ENCODE assay signal across 11 cellular contexts in the genomic region with DNA sequence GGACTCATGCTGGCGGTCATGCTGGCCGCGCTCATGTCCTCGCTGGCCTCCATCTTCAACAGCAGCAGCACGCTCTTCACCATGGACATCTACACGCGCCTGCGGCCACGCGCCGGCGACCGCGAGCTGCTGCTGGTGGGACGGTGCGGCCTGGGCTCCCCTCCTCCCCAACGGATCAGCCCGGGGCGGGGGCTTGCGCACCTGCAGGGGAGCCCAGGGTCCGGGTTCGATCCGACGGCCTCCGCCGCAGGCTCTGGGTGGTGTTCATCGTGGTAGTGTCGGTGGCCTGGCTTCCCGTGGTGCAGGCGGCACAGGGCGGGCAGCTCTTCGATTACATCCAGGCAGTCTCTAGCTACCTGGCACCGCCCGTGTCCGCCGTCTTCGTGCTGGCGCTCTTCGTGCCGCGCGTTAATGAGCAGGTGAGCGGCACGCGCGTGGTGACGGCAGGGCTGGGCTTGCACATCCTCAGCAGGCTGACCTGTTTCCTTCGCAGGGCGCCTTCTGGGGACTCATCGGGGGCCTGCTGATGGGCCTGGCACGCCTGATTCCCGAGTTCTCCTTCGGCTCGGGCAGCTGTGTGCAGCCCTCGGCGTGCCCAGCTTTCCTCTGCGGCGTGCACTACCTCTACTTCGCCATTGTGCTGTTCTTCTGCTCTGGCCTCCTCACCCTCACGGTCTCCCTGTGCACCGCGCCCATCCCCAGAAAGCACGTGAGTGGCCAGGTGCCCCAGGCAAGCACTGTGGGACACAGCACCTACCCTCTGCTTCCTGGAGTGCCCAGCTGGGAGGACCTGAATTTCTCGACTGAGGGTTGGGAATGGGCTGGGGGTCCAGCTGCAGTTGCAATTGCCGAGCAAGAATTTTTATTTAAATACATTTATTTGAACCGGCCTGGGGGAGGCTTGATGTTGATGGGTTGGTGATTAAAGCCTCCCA. TPM values are rescaled to one million over a fixed set of nuclear protein-coding genes. Genes with fewer than 3 reads are reported as not detected.
DNase-seq lines count a peak whose midpoint lies in the region; ATAC-seq, FAIRE-seq and TF ChIP-seq lines count a peak whose summit lies in the region.
"Had no signal": no experiment of that assay in that cellular context is flagged by ENCODE, and none has a peak within 500 bp of the region (broad histone marks: within the 10 kb centered on the region; RNA-seq: fewer than 3 reads in every experiment).

No MANE protein-coding gene starts in this region.

- H3K79me2 ChIP-seq in HepG2 (ENCODE audit: insufficient read depth, low read length): no peaks in the 10 kb centered on the region

- TF ChIP-seq POLR2A in HepG2 (IDR thresholded peaks at IDR 0.05; ENCODE audit: insufficient read depth in 1 of 2, low read depth in 2 of 2, low read length in 2 of 2) (no peak; a peak in 1 of 4 replicates), tibial nerve (IDR thresholded peaks at IDR 0.05) (no peak)

- H3K9ac ChIP-seq in HepG2 (ENCODE audit: insufficient read depth, low read depth, low read length): no peak overlapping the region

- no peak for TF ChIP-seq RAD21 in HepG2 (CRISPR knock-in tag; IDR thresholded peaks at IDR 0.05)

- H3K36me3 ChIP-seq in HepG2 (replicated peaks in 1 of 2; ENCODE audit: control insufficient read depth in 1 of 2, insufficient read depth in 2 of 2, low read length in 2 of 2): peaks cover 18 to 38% of the 10 kb centered on the region in 2 experiments
- peaks cover 0 to 42% (median 4%) of the 10 kb centered on the region in 3 donors for H3K36me3 ChIP-seq in tibial nerve

- H3K27me3 ChIP-seq in HepG2 (ENCODE audit: control insufficient read depth in 1 of 2, insufficient read depth in 2 of 2, low read length in 2 of 2) (no peaks in the 10 kb centered on the region), tibial nerve (no peaks in the 10 kb centered on the region)

- H4K20me1 ChIP-seq in HepG2 (ENCODE audit: insufficient read depth, low read length): no peaks in the 10 kb centered on the region

- H3K4me1 ChIP-seq in HepG2 (ENCODE audit: insufficient read depth, low read length) (peaks cover 16% of the 10 kb centered on the region), tibial nerve (peaks cover 0 to 26% (median 16%) of the 10 kb centered on the region in 4 donors)

- TF ChIP-seq CTCF in HepG2 (CRISPR knock-in tag; IDR thresholded peaks at IDR 0.05) (no peak), tibial nerve (IDR thresholded peaks at IDR 0.05) (no peak)
- no peak for TF ChIP-seq CTCF in activated CD8-positive, alpha-beta T cell treated with anti-CD3 and anti-CD28 coated beads for 36 hours (IDR thresholded peaks at IDR 0.05)

- POLR2A ChIA-PET in HepG2 (lab: Yijun Ruan, JAX): interaction anchor here (0.7 to 2.9 kb wide), 4 partner anchors 12 to 37 kb away, joined by 3 to 8 read pairs (median 6); a partner anchor contains a TSS
- POLR2A ChIA-PET in activated CD8-positive, alpha-beta T cell treated with anti-CD3 and anti-CD28 coated beads for 36 hours (lab: Charles Lee): interaction anchor here (0.9 to 2.2 kb wide), 3 partner anchors 12 to 20 kb away, joined by 3 to 16 read pairs (median 6); a partner anchor contains a TSS

- intact Hi-C loops in HepG2 (cut with micrococcal nuclease; ENCODE audit: unreplicated experiment): no loop called here
- intact Hi-C loops in activated CD8-positive, alpha-beta T cell treated with anti-CD3 and anti-CD28 coated beads for 36 hours (cut with micrococcal nuclease): no loop called here

- H3K9me3 ChIP-seq in HepG2 (ENCODE audit: low read length) (no peaks in the 10 kb centered on the region), tibial nerve (no peaks in the 10 kb centered on the region)

- peaks cover 13% of the 10 kb centered on the region for H3K4me1 Mint-ChIP-seq in activated naive CD4-positive, alpha-beta T cell treated with anti-CD3 and anti-CD28 coated beads, Interleukin-2, amount 50 U/mL, for 24 hours
- H3K4me1 Mint-ChIP-seq in central memory CD8-positive, alpha-beta T cell: peaks cover 11% of the 10 kb centered on the region
- H3K4me1 Mint-ChIP-seq in activated CD8-positive, alpha-beta T cell treated with anti-CD3 and anti-CD28 coated beads for 36 hours (ENCODE audit: low read depth): peaks cover 3% of the 10 kb centered on the region

- no peak overlapping the region for H3K27ac Mint-ChIP-seq in activated naive CD4-positive, alpha-beta T cell treated with anti-CD3 and anti-CD28 coated beads, Interleukin-2, amount 50 U/mL, for 24 hours
- H3K27ac Mint-ChIP-seq in central memory CD8-positive, alpha-beta T cell (ENCODE audit: low read depth): no peak overlapping the region
- H3K27ac Mint-ChIP-seq in activated CD8-positive, alpha-beta T cell treated with anti-CD3 and anti-CD28 coated beads for 36 hours: no peak overlapping the region
- H3K27ac Mint-ChIP-seq: dendritic cell treated with granulocyte-macrophage colony-stimulating factor and Interleukin-4, amounts not matched to agents 40 ng/mL and 50 ng/mL, for 4 days had no signal

- H3K27me3 Mint-ChIP-seq in activated naive CD4-positive, alpha-beta T cell treated with anti-CD3 and anti-CD28 coated beads, Interleukin-2, amount 50 U/mL, for 24 hours: no peaks in the 10 kb centered on the region
- H3K27me3 Mint-ChIP-seq in central memory CD8-positive, alpha-beta T cell: no peaks in the 10 kb centered on the region
- no peaks in the 10 kb centered on the region for H3K27me3 Mint-ChIP-seq in activated CD8-positive, alpha-beta T cell treated with anti-CD3 and anti-CD28 coated beads for 36 hours

- peak overlapping the region; percentile 30 for H3K4me3 Mint-ChIP-seq in activated naive CD4-positive, alpha-beta T cell treated with anti-CD3 and anti-CD28 coated beads, Interleukin-2, amount 50 U/mL, for 24 hours
- H3K4me3 Mint-ChIP-seq in central memory CD8-positive, alpha-beta T cell: peak overlapping the region; percentile 45
- H3K4me3 Mint-ChIP-seq in activated CD8-positive, alpha-beta T cell treated with anti-CD3 and anti-CD28 coated beads for 36 hours: no peak overlapping the region

- no peak for TF ChIP-seq EP300 in HepG2 (IDR thresholded peaks at IDR 0.05; ENCODE audit: low read depth in 2 of 2, low read length in 2 of 2)
- no peak for TF ChIP-seq EP300 in HepG2 (CRISPR knock-in tag; IDR thresholded peaks at IDR 0.05; ENCODE audit: borderline replicate concordance)
- TF ChIP-seq EP300 in tibial nerve (IDR thresholded peaks at IDR 0.05): no peak

- no peaks in the 10 kb centered on the region for H3K9me3 Mint-ChIP-seq in activated naive CD4-positive, alpha-beta T cell treated with anti-CD3 and anti-CD28 coated beads, Interleukin-2, amount 50 U/mL, for 24 hours
- no peaks in the 10 kb centered on the region for H3K9me3 Mint-ChIP-seq in central memory CD8-positive, alpha-beta T cell
- H3K9me3 Mint-ChIP-seq in activated CD8-positive, alpha-beta T cell treated with anti-CD3 and anti-CD28 coated beads for 36 hours: no peaks in the 10 kb centered on the region
- H3K9me3 Mint-ChIP-seq: dendritic cell treated with granulocyte-macrophage colony-stimulating factor and Interleukin-4, amounts not matched to agents 40 ng/mL and 50 ng/mL, for 4 days had no signal

- CTCF ChIA-PET in HepG2 (lab: Yijun Ruan, JAX; ENCODE audit: low intra/inter-chr PET ratio, low total read pairs): no interaction called here
- CTCF ChIA-PET in activated CD8-positive, alpha-beta T cell treated with anti-CD3 and anti-CD28 coated beads for 36 hours (lab: Charles Lee): interaction anchor here (1.5 kb wide), 1 partner anchor 28 kb away, joined by 4 read pairs; no protein-coding TSS in a partner anchor

- 98% methylated on average over 66 of the region's 66 CpGs for WGBS in HepG2 (ENCODE audit: low lambda C conversion rate)
- WGBS in tibial nerve, 2 donors: 71% methylated on average over 39 to 46 of the region's 66 CpGs

- no peak for DNase-seq in activated naive CD4-positive, alpha-beta T cell treated with Interleukin-2 at 50 U/mL for 16 hours
- DNase-seq in central memory CD8-positive, alpha-beta T cell (ENCODE audit: low spot score in 2 of 2): no peak
- DNase-seq in HepG2 (ENCODE audit: low spot score): no peak
- no peak for DNase-seq in tibial nerve (ENCODE audit: low spot score in 2 of 2)
- DNase-seq in NCI-H2171 treated with DMSO at 0.1 percent for 48 hours (lab: John Stamatoyannopoulos, UW): no peak
- no peak for DNase-seq in activated CD8-positive, alpha-beta T cell treated with anti-CD3 and anti-CD28 coated beads for 36 hours
- no peak for DNase-seq in NCI-H526 treated with DMSO at 0.1 percent for 48 hours (lab: John Stamatoyannopoulos, UW)
- DNase-seq: activated CD4-positive, CD25-positive, alpha-beta regulatory T cell treated with anti-CD3 and anti-CD28 coated beads, Interleukin-2, amount 50 U/mL, for 72 hours had no signal

- no peaks in the 10 kb centered on the region for H3K36me3 Mint-ChIP-seq in activated naive CD4-positive, alpha-beta T cell treated with anti-CD3 and anti-CD28 coated beads, Interleukin-2, amount 50 U/mL, for 24 hours
- H3K36me3 Mint-ChIP-seq in central memory CD8-positive, alpha-beta T cell (ENCODE audit: insufficient read depth): peaks cover 4% of the 10 kb centered on the region
- peaks cover 10% of the 10 kb centered on the region for H3K36me3 Mint-ChIP-seq in activated CD8-positive, alpha-beta T cell treated with anti-CD3 and anti-CD28 coated beads for 36 hours (ENCODE audit: low read depth)

- no peak overlapping the region for H2AFZ ChIP-seq in HepG2 (ENCODE audit: low read length)

- no peak for ATAC-seq in central memory CD8-positive, alpha-beta T cell (replicated peaks; ENCODE audit: extremely low read depth, poor library complexity, severe bottlenecking)
- no peak for ATAC-seq in HepG2
- ATAC-seq in activated CD8-positive, alpha-beta T cell treated with anti-CD3 and anti-CD28 coated beads for 36 hours: no peak

- no peak for FAIRE-seq in HepG2 (lab: Jason Lieb, UNC)

- no peak overlapping the region for H3K4me3 ChIP-seq in HepG2 (replicated peaks in 1 of 3; ENCODE audit: insufficient read depth in 1 of 3, low read depth in 2 of 3, low read length in 3 of 3)
- peak overlapping the region; percentile 32 to 81 (median 60) for H3K4me3 ChIP-seq in tibial nerve

- BruUV-seq in HepG2 (replicated peaks; lab: Mats Ljungman, UMichigan): no TSS peak

- no peak overlapping the region for H3K27ac ChIP-seq in HepG2 (ENCODE audit: extremely low read length, insufficient read depth, low read length)
- no peak overlapping the region for H3K27ac ChIP-seq in tibial nerve

- in situ Hi-C loops in HepG2 (cut with HindIII; ENCODE audit: extremely low pct_ligation_motif_present, low pct_unique_long_range_greater_than_20kb): no loop called here

- no peak overlapping the region for H3K4me2 ChIP-seq in HepG2 (ENCODE audit: low read depth, low read length)

RNA-seq across cellular contexts. Expression of a gene that starts 6.0 kb away (rescaled TPM):
- total RNA-seq in HepG2 (2016; rRNA removed; fragmentation: Illumina TruSeq; extraction: Trizol) (0.44 and 0.97 TPM in 2 replicates), tibial nerve (not detected)
- 0.30 and 0.44 TPM in 2 replicates for total RNA-seq in HepG2 (2016; cell fraction: cytosol; rRNA removed; fragmentation: Illumina TruSeq; extraction: Trizol; ENCODE audit: low read depth)
- 0.97 TPM in 1 of 2 replicates, not detected in the other for total RNA-seq in HepG2 (2016; cell fraction: insoluble cytoplasmic fraction; rRNA removed; fragmentation: Illumina TruSeq; extraction: Trizol)
- total RNA-seq in HepG2 (2016; cell fraction: membrane; rRNA removed; fragmentation: Illumina TruSeq; extraction: Trizol): 0.53 and 0.72 TPM in 2 replicates
- 0.81 and 2.1 TPM in 2 replicates for total RNA-seq in HepG2 (2016; cell fraction: nucleus; rRNA removed; fragmentation: Illumina TruSeq; extraction: Trizol)
- 0.24 and 0.64 TPM in 2 replicates for polyA plus RNA-seq in HepG2 (2011; rRNA removed)
- polyA plus RNA-seq in HepG2 (2011; cell fraction: cytosol; rRNA removed): 0.10 and 0.27 TPM in 2 replicates
- polyA plus RNA-seq in HepG2 (2011; cell fraction: nucleus; rRNA removed): 3.9 and 6.8 TPM in 2 replicates
- 2.0 and 11.8 TPM in 2 replicates for polyA plus RNA-seq in HepG2 (2012)
- 0.08 and 0.14 TPM in 2 replicates for polyA plus RNA-seq in HepG2 (2016; cell fraction: cytosol; fragmentation: Illumina TruSeq; extraction: Trizol; ENCODE audit: low read depth)
- 0.51 TPM in 1 of 2 replicates, not detected in the other for polyA plus RNA-seq in HepG2 (2016; cell fraction: insoluble cytoplasmic fraction; fragmentation: Illumina TruSeq; extraction: Trizol; ENCODE audit: low read depth)
- 0.20 and 0.42 TPM in 2 replicates for polyA plus RNA-seq in HepG2 (2016; cell fraction: membrane; fragmentation: Illumina TruSeq; extraction: Trizol; ENCODE audit: low read depth)
- 3.2 TPM in 2 replicates for polyA plus RNA-seq in HepG2 (2016; cell fraction: nucleus; fragmentation: Illumina TruSeq; extraction: Trizol; ENCODE audit: insufficient read depth, low read depth)
- polyA minus RNA-seq in HepG2 (2011; rRNA and poly(A)+ RNA removed; ENCODE audit: low replicate concordance): 0.09 and 1.2 TPM in 2 replicates
- not detected in 2 replicates for polyA minus RNA-seq in HepG2 (2011; cell fraction: cytosol; rRNA and poly(A)+ RNA removed)
- polyA minus RNA-seq in HepG2 (2011; cell fraction: nucleus; rRNA and poly(A)+ RNA removed): 0.77 and 0.87 TPM in 2 replicates
- not detected for total RNA-seq in activated CD8-positive, alpha-beta T cell treated with anti-CD3 and anti-CD28 coated beads for 36 hours

RNA-seq across cellular contexts. Expression of a gene that starts 16.9 kb away (rescaled TPM):
- 0.52 and 0.80 TPM in 2 replicates for total RNA-seq in HepG2 (2016; rRNA removed; fragmentation: Illumina TruSeq; extraction: Trizol)
- total RNA-seq in HepG2 (2016; cell fraction: cytosol; rRNA removed; fragmentation: Illumina TruSeq; extraction: Trizol; ENCODE audit: low read depth): 0.53 and 0.61 TPM in 2 replicates
- 0.31 and 0.87 TPM in 2 replicates for total RNA-seq in HepG2 (2016; cell fraction: insoluble cytoplasmic fraction; rRNA removed; fragmentation: Illumina TruSeq; extraction: Trizol)
- total RNA-seq in HepG2 (2016; cell fraction: membrane; rRNA removed; fragmentation: Illumina TruSeq; extraction: Trizol): 0.72 and 0.80 TPM in 2 replicates
- total RNA-seq in HepG2 (2016; cell fraction: nucleus; rRNA removed; fragmentation: Illumina TruSeq; extraction: Trizol): 0.84 and 0.97 TPM in 2 replicates
- polyA plus RNA-seq in HepG2 (2011; rRNA removed): 2.9 TPM in 2 replicates
- 2.2 and 2.6 TPM in 2 replicates for polyA plus RNA-seq in HepG2 (2011; cell fraction: cytosol; rRNA removed)
- 6.8 and 7.8 TPM in 2 replicates for polyA plus RNA-seq in HepG2 (2011; cell fraction: nucleus; rRNA removed)
- 0.55 and 1.2 TPM in 2 replicates for polyA plus RNA-seq in HepG2 (2012)
- polyA plus RNA-seq in HepG2 (2016; cell fraction: cytosol; fragmentation: Illumina TruSeq; extraction: Trizol; ENCODE audit: low read depth): 1.5 and 2.0 TPM in 2 replicates
- 1.0 and 1.6 TPM in 2 replicates for polyA plus RNA-seq in HepG2 (2016; cell fraction: insoluble cytoplasmic fraction; fragmentation: Illumina TruSeq; extraction: Trizol; ENCODE audit: low read depth)
- 1.6 and 2.4 TPM in 2 replicates for polyA plus RNA-seq in HepG2 (2016; cell fraction: membrane; fragmentation: Illumina TruSeq; extraction: Trizol; ENCODE audit: low read depth)
- polyA plus RNA-seq in HepG2 (2016; cell fraction: nucleus; fragmentation: Illumina TruSeq; extraction: Trizol; ENCODE audit: insufficient read depth, low read depth): 1.2 and 2.2 TPM in 2 replicates
- polyA minus RNA-seq in HepG2 (2011; rRNA and poly(A)+ RNA removed; ENCODE audit: low replicate concordance): 1.8 and 12.1 TPM in 2 replicates
- polyA minus RNA-seq in HepG2 (2011; cell fraction: cytosol; rRNA and poly(A)+ RNA removed): 1.4 and 3.0 TPM in 2 replicates
- 1.2 and 3.4 TPM in 2 replicates for polyA minus RNA-seq in HepG2 (2011; cell fraction: nucleus; rRNA and poly(A)+ RNA removed)
- 10 to 100 TPM; 29.3 to 68.7 (median 53.5) TPM for total RNA-seq in tibial nerve
- 1 to 10 TPM in 1 of 2 experiments, under 1 TPM in 1; 0.92 to 1.2 TPM for total RNA-seq in activated CD8-positive, alpha-beta T cell treated with anti-CD3 and anti-CD28 coated beads for 36 hours

RNA-seq across cellular contexts. Expression of a gene that starts 19.3 kb away (rescaled TPM):
- 18.3 and 40.8 TPM in 2 replicates for total RNA-seq in HepG2 (2016; rRNA removed; fragmentation: Illumina TruSeq; extraction: Trizol)
- total RNA-seq in HepG2 (2016; cell fraction: cytosol; rRNA removed; fragmentation: Illumina TruSeq; extraction: Trizol; ENCODE audit: low read depth): 8.5 and 8.7 TPM in 2 replicates
- 16.7 and 41.4 TPM in 2 replicates for total RNA-seq in HepG2 (2016; cell fraction: insoluble cytoplasmic fraction; rRNA removed; fragmentation: Illumina TruSeq; extraction: Trizol)
- 10.5 and 11.4 TPM in 2 replicates for total RNA-seq in HepG2 (2016; cell fraction: membrane; rRNA removed; fragmentation: Illumina TruSeq; extraction: Trizol)
- total RNA-seq in HepG2 (2016; cell fraction: nucleus; rRNA removed; fragmentation: Illumina TruSeq; extraction: Trizol): 48.9 and 60.3 TPM in 2 replicates
- 50.2 and 69.9 TPM in 2 replicates for polyA plus RNA-seq in HepG2 (2011; rRNA removed)
- polyA plus RNA-seq in HepG2 (2011; cell fraction: cytosol; rRNA removed): 28.1 and 38.9 TPM in 2 replicates
- 352 and 416 TPM in 2 replicates for polyA plus RNA-seq in HepG2 (2011; cell fraction: nucleus; rRNA removed)
- 53.4 and 53.6 TPM in 2 replicates for polyA plus RNA-seq in HepG2 (2012)
- polyA plus RNA-seq in HepG2 (2016; cell fraction: cytosol; fragmentation: Illumina TruSeq; extraction: Trizol; ENCODE audit: low read depth): 5.4 TPM in 2 replicates
- polyA plus RNA-seq in HepG2 (2016; cell fraction: insoluble cytoplasmic fraction; fragmentation: Illumina TruSeq; extraction: Trizol; ENCODE audit: low read depth): 15.6 and 18.6 TPM in 2 replicates
- polyA plus RNA-seq in HepG2 (2016; cell fraction: membrane; fragmentation: Illumina TruSeq; extraction: Trizol; ENCODE audit: low read depth): 8.3 and 8.9 TPM in 2 replicates
- 132 and 141 TPM in 2 replicates for polyA plus RNA-seq in HepG2 (2016; cell fraction: nucleus; fragmentation: Illumina TruSeq; extraction: Trizol; ENCODE audit: insufficient read depth, low read depth)
- 53.9 and 91.0 TPM in 2 replicates for polyA minus RNA-seq in HepG2 (2011; rRNA and poly(A)+ RNA removed; ENCODE audit: low replicate concordance)
- polyA minus RNA-seq in HepG2 (2011; cell fraction: cytosol; rRNA and poly(A)+ RNA removed): 21.0 and 32.2 TPM in 2 replicates
- 61.2 and 62.3 TPM in 2 replicates for polyA minus RNA-seq in HepG2 (2011; cell fraction: nucleus; rRNA and poly(A)+ RNA removed)
- 100 to 1,000 TPM in 2 of 4 donors, 10 to 100 TPM in 2; 71.7 to 118 (median 93.5) TPM for total RNA-seq in tibial nerve
- total RNA-seq in activated CD8-positive, alpha-beta T cell treated with anti-CD3 and anti-CD28 coated beads for 36 hours: 10 to 100 TPM; 35.8 to 36.7 TPM

RNA-seq across cellular contexts. Expression of a gene that starts 29.6 kb away (rescaled TPM):
- total RNA-seq in HepG2 (2016; rRNA removed; fragmentation: Illumina TruSeq; extraction: Trizol): 13.0 and 22.3 TPM in 2 replicates
- 2.5 and 3.1 TPM in 2 replicates for total RNA-seq in HepG2 (2016; cell fraction: cytosol; rRNA removed; fragmentation: Illumina TruSeq; extraction: Trizol; ENCODE audit: low read depth)
- total RNA-seq in HepG2 (2016; cell fraction: insoluble cytoplasmic fraction; rRNA removed; fragmentation: Illumina TruSeq; extraction: Trizol): 10.7 and 21.4 TPM in 2 replicates
- total RNA-seq in HepG2 (2016; cell fraction: membrane; rRNA removed; fragmentation: Illumina TruSeq; extraction: Trizol): 5.2 and 6.5 TPM in 2 replicates
- total RNA-seq in HepG2 (2016; cell fraction: nucleus; rRNA removed; fragmentation: Illumina TruSeq; extraction: Trizol): 20.2 and 21.0 TPM in 2 replicates
- 10.8 and 11.9 TPM in 2 replicates for polyA plus RNA-seq in HepG2 (2011; rRNA removed)
- 6.1 and 8.8 TPM in 2 replicates for polyA plus RNA-seq in HepG2 (2011; cell fraction: cytosol; rRNA removed)
- polyA plus RNA-seq in HepG2 (2011; cell fraction: nucleus; rRNA removed): 83.4 and 108 TPM in 2 replicates
- 6.3 and 9.1 TPM in 2 replicates for polyA plus RNA-seq in HepG2 (2012)
- polyA plus RNA-seq in HepG2 (2016; cell fraction: cytosol; fragmentation: Illumina TruSeq; extraction: Trizol; ENCODE audit: low read depth): 1.9 and 2.5 TPM in 2 replicates
- 13.4 and 15.6 TPM in 2 replicates for polyA plus RNA-seq in HepG2 (2016; cell fraction: insoluble cytoplasmic fraction; fragmentation: Illumina TruSeq; extraction: Trizol; ENCODE audit: low read depth)
- polyA plus RNA-seq in HepG2 (2016; cell fraction: membrane; fragmentation: Illumina TruSeq; extraction: Trizol; ENCODE audit: low read depth): 3.6 and 4.2 TPM in 2 replicates
- 51.3 and 57.5 TPM in 2 replicates for polyA plus RNA-seq in HepG2 (2016; cell fraction: nucleus; fragmentation: Illumina TruSeq; extraction: Trizol; ENCODE audit: insufficient read depth, low read depth)
- 7.1 and 29.7 TPM in 2 replicates for polyA minus RNA-seq in HepG2 (2011; rRNA and poly(A)+ RNA removed; ENCODE audit: low replicate concordance)
- 6.3 and 6.8 TPM in 2 replicates for polyA minus RNA-seq in HepG2 (2011; cell fraction: cytosol; rRNA and poly(A)+ RNA removed)
- 19.5 and 24.3 TPM in 2 replicates for polyA minus RNA-seq in HepG2 (2011; cell fraction: nucleus; rRNA and poly(A)+ RNA removed)
- 10 to 100 TPM in 1 of 4 donors, 1 to 10 TPM in 3; 6.6 to 11.6 (median 9.1) TPM for total RNA-seq in tibial nerve
- 10 to 100 TPM in 1 of 2 experiments, 1 to 10 TPM in 1; 8.2 to 10.0 TPM for total RNA-seq in activated CD8-positive, alpha-beta T cell treated with anti-CD3 and anti-CD28 coated beads for 36 hours

RNA-seq across cellular contexts. Expression of a gene that starts 38.8 kb away (rescaled TPM):
- total RNA-seq in HepG2 (2016; rRNA removed; fragmentation: Illumina TruSeq; extraction: Trizol): not detected in 2 replicates
- total RNA-seq in HepG2 (2016; cell fraction: cytosol; rRNA removed; fragmentation: Illumina TruSeq; extraction: Trizol; ENCODE audit: low read depth): not detected in 2 replicates
- total RNA-seq in HepG2 (2016; cell fraction: insoluble cytoplasmic fraction; rRNA removed; fragmentation: Illumina TruSeq; extraction: Trizol): not detected in 2 replicates
- total RNA-seq in HepG2 (2016; cell fraction: membrane; rRNA removed; fragmentation: Illumina TruSeq; extraction: Trizol): not detected in 2 replicates
- not detected in 2 replicates for total RNA-seq in HepG2 (2016; cell fraction: nucleus; rRNA removed; fragmentation: Illumina TruSeq; extraction: Trizol)
- polyA plus RNA-seq in HepG2 (2011; rRNA removed): not detected in 2 replicates
- not detected in 2 replicates for polyA plus RNA-seq in HepG2 (2011; cell fraction: cytosol; rRNA removed)
- polyA plus RNA-seq in HepG2 (2011; cell fraction: nucleus; rRNA removed): not detected in 2 replicates
- polyA plus RNA-seq in HepG2 (2012): not detected in 2 replicates
- not detected in 2 replicates for polyA plus RNA-seq in HepG2 (2016; cell fraction: cytosol; fragmentation: Illumina TruSeq; extraction: Trizol; ENCODE audit: low read depth)
- not detected in 2 replicates for polyA plus RNA-seq in HepG2 (2016; cell fraction: insoluble cytoplasmic fraction; fragmentation: Illumina TruSeq; extraction: Trizol; ENCODE audit: low read depth)
- not detected in 2 replicates for polyA plus RNA-seq in HepG2 (2016; cell fraction: membrane; fragmentation: Illumina TruSeq; extraction: Trizol; ENCODE audit: low read depth)
- polyA plus RNA-seq in HepG2 (2016; cell fraction: nucleus; fragmentation: Illumina TruSeq; extraction: Trizol; ENCODE audit: insufficient read depth, low read depth): not detected in 2 replicates
- not detected in 2 replicates for polyA minus RNA-seq in HepG2 (2011; rRNA and poly(A)+ RNA removed; ENCODE audit: low replicate concordance)
- polyA minus RNA-seq in HepG2 (2011; cell fraction: cytosol; rRNA and poly(A)+ RNA removed): not detected in 2 replicates
- not detected in 2 replicates for polyA minus RNA-seq in HepG2 (2011; cell fraction: nucleus; rRNA and poly(A)+ RNA removed)
- not detected for total RNA-seq in tibial nerve
- not detected for total RNA-seq in activated CD8-positive, alpha-beta T cell treated with anti-CD3 and anti-CD28 coated beads for 36 hours
- total RNA-seq: mucosa of gallbladder had no signal

Comparison
In these comparisons a context has a peak if more than half of its experiments do, and no peak if none do; other contexts are left out.
1. H3K4me3 ChIP-seq: peak in tibial nerve (4 of 4); none in HepG2 (0 of 3).
2. RNA of a gene that starts 16.9 kb away (total RNA-seq): 29.3 to 68.7 TPM in tibial nerve; 0.92 to 1.2 TPM in activated CD8-positive, alpha-beta T cell treated with anti-CD3 and anti-CD28 coated beads for 36 hours and 0.31 to 0.97 TPM in HepG2; every median in the first group is over 10 times any median in the second.